In the genomic region with DNA sequence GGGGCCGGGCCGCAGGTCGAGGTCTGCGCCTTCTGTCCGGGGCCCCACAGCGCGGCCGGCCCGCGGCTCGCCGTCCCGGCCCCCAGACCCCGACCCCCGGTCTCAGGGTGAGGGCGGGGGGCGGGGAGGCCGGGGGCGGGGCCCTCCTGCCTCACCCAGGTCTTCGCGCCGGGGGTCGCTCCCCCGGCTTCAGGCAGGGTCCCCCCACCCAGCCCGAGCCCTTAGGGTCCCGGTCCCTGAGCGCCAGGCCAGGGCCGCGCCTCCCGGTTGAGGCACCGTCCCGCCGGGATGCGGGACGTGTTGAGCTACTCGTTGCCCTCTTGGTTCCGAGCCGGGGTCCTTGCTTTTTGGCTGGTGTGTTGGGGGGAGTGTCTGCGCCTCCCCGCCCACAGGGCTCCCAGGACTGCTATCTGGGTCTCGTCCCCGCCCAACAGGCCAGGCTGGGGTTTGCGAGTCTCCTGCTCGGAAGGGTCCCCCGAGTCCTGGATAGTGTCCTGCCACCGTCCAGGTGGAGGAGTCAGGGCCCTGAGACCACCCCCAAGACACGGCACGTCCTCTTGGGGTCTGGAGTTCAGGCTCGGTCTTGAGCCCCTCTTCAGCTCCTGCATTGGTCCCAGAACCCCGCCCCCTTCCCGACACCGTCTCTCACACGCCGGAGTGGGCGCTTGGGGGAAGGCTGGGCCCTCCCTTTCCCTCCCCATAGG, we compare ENCODE assay signal across 8 cellular contexts. TPM values are rescaled to one million over a fixed set of nuclear protein-coding genes. Genes with fewer than 3 reads are reported as not detected.
DNase-seq lines count a peak whose midpoint lies in the region; ATAC-seq and TF ChIP-seq lines count a peak whose summit lies in the region.

No MANE protein-coding gene starts in this region.

- H3K27me3 ChIP-seq in fibroblast of lung (ENCODE audit: control insufficient read depth, insufficient read depth, low read length) (no peaks in the 10 kb centered on the region), neutrophil (no peaks in the 10 kb centered on the region)

- H3K9me3 ChIP-seq in fibroblast of lung (ENCODE audit: control insufficient read depth, insufficient read depth, low read depth, low read length) (no peaks in the 10 kb centered on the region), neutrophil (no peaks in the 10 kb centered on the region)

- no peak for TF ChIP-seq CTCF in fibroblast of lung (conservative IDR thresholded peaks at IDR 0.05 in 1 of 2, IDR thresholded peaks at IDR 0.05 in 1 of 2; ENCODE audit: low read depth in 1 of 2, low read length in 2 of 2)
- no peak for TF ChIP-seq CTCF in neutrophil (IDR thresholded peaks at IDR 0.05)

- H3K4me2 ChIP-seq in fibroblast of lung (ENCODE audit: extremely low read depth, insufficient read depth, low read length) = peak overlapping the region; percentile 98

- H4K20me1 ChIP-seq in fibroblast of lung (ENCODE audit: control insufficient read depth, extremely low read depth, insufficient read depth, low read length) = no peaks in the 10 kb centered on the region

- H3K4me3 ChIP-seq in fibroblast of lung (replicated peaks in 1 of 4; ENCODE audit: control extremely low read depth in 1 of 4, insufficient read depth in 1 of 4, low read depth in 3 of 4, low read length in 4 of 4) (peak overlapping the region; percentile 70 to 92 (median 86)), neutrophil (ENCODE audit: low read depth in 1 of 2, low read length in 1 of 2) (peak overlapping the region; percentile 76 to 81)

- no peak overlapping the region for H2AFZ ChIP-seq in fibroblast of lung (ENCODE audit: low read length)

- H3K27ac ChIP-seq in fibroblast of lung (ENCODE audit: insufficient read depth, low read length) = peak overlapping the region; percentile 47
- peak overlapping the region; percentile 80 for H3K27ac ChIP-seq in neutrophil

- peak; percentile 12 for ATAC-seq in HG03354 (IDR thresholded peaks at IDR 0.05; ENCODE audit: poor library complexity, severe bottlenecking, unreplicated experiment)

- DNase-seq in NCI-H345 (lab: John Stamatoyannopoulos, UW) = peak; percentile 10
- no peak for DNase-seq in NCI-H345 treated with DMSO at 0.1 percent for 48 hours (lab: John Stamatoyannopoulos, UW; ENCODE audit: unreplicated experiment)
- DNase-seq in activated CD4-positive, alpha-beta T cell treated with anti-CD3 and anti-CD28 coated beads, Interleukin-2, amount 50 U/mL, for 48 hours = peak; percentile 41 to 51
- DNase-seq in fibroblast of lung (ENCODE audit: low read depth in 2 of 2) = no peak
- no peak for DNase-seq in NCI-H1694 treated with DMSO at 0.1 percent for 48 hours (lab: John Stamatoyannopoulos, UW)
- DNase-seq in NCI-H1930 (lab: John Stamatoyannopoulos, UW) = no peak

- H3K4me1 ChIP-seq in fibroblast of lung (ENCODE audit: control insufficient read depth, extremely low read depth, insufficient read depth, low read length) (peaks cover 8% of the 10 kb centered on the region), neutrophil (ENCODE audit: control insufficient read depth in 1 of 2, insufficient read depth in 1 of 2, low read depth in 1 of 2, low read length in 1 of 2) (peaks cover 19 to 23% of the 10 kb centered on the region in 2 experiments)

- H3K36me3 ChIP-seq in fibroblast of lung (ENCODE audit: control insufficient read depth, insufficient read depth, low read length) = peaks cover 6% of the 10 kb centered on the region
- H3K36me3 ChIP-seq in neutrophil = peaks cover 25% of the 10 kb centered on the region

- H3K79me2 ChIP-seq in fibroblast of lung (ENCODE audit: control insufficient read depth, insufficient read depth, low read length) = peaks cover 37% of the 10 kb centered on the region

- peak overlapping the region; percentile 52 for H3K9ac ChIP-seq in fibroblast of lung (ENCODE audit: insufficient read depth, low read length)

RNA-seq across cellular contexts. Expression of gene PIAS4, which starts 0.5 kb away (rescaled TPM):
- total RNA-seq in fibroblast of lung = 12.1 and 14.9 TPM in 2 replicates
- 6.6 and 7.3 TPM in 2 replicates for polyA plus RNA-seq in fibroblast of lung
- polyA plus RNA-seq in fibroblast of lung (2012) = 13.9 and 16.1 TPM in 2 replicates
- 27.9 and 34.3 TPM in 2 replicates for polyA minus RNA-seq in fibroblast of lung (ENCODE audit: low replicate concordance)

RNA-seq across cellular contexts. Expression of gene EEF2, which starts 22.7 kb away (rescaled TPM):
- total RNA-seq in fibroblast of lung = 2,646 and 3,813 TPM in 2 replicates
- polyA plus RNA-seq in fibroblast of lung = 976 and 986 TPM in 2 replicates
- 3,237 and 3,351 TPM in 2 replicates for polyA plus RNA-seq in fibroblast of lung (2012)
- polyA minus RNA-seq in fibroblast of lung (ENCODE audit: low replicate concordance) = 1,565 and 2,211 TPM in 2 replicates

RNA-seq across cellular contexts. Expression of gene DAPK3, which starts 37.1 kb away (rescaled TPM):
- total RNA-seq in fibroblast of lung = 113 and 114 TPM in 2 replicates
- 68.0 and 69.8 TPM in 2 replicates for polyA plus RNA-seq in fibroblast of lung
- polyA plus RNA-seq in fibroblast of lung (2012) = 121 and 124 TPM in 2 replicates
- 182 and 282 TPM in 2 replicates for polyA minus RNA-seq in fibroblast of lung (ENCODE audit: low replicate concordance)

RNA-seq across cellular contexts. Expression of gene ZBTB7A, which starts 58.7 kb away (rescaled TPM):
- total RNA-seq in fibroblast of lung = 11.8 and 17.7 TPM in 2 replicates
- polyA plus RNA-seq in fibroblast of lung = 4.7 and 4.9 TPM in 2 replicates
- 19.0 and 19.4 TPM in 2 replicates for polyA plus RNA-seq in fibroblast of lung (2012)
- 8.2 and 10.5 TPM in 2 replicates for polyA minus RNA-seq in fibroblast of lung (ENCODE audit: low replicate concordance)

Comparison
In these comparisons a context has a peak if more than half of its experiments do, and no peak if none do; other contexts are left out.
1. DNase-seq: peak in NCI-H345 (single experiment) and activated CD4-positive, alpha-beta T cell treated with anti-CD3 and anti-CD28 coated beads, Interleukin-2, amount 50 U/mL, for 48 hours (2 of 2); none in NCI-H345 treated with DMSO at 0.1 percent for 48 hours (single experiment), fibroblast of lung (0 of 2), NCI-H1694 treated with DMSO at 0.1 percent for 48 hours (single experiment) and NCI-H1930 (0 of 2).